In genomic region chr22:35482311-35482710, GRCh38 we compare ENCODE assay signal across 1 cellular context.
TF ChIP-seq lines count a peak whose summit lies in the region.

No MANE protein-coding gene starts in this region.

TF ChIP-seq in WTC11, 78 proteins besides CTCF, POLR2A, EP300 and RAD21 (continued from another document):
- TF ChIP-seq ZNF532 (CRISPR knock-in tag; IDR thresholded peaks at IDR 0.05; ENCODE audit: borderline replicate concordance) (no peak), USF2 (CRISPR knock-in tag; IDR thresholded peaks at IDR 0.05) (no peak)
